Comparison of ENCODE assay signal across 1 cellular context in the genomic region with DNA sequence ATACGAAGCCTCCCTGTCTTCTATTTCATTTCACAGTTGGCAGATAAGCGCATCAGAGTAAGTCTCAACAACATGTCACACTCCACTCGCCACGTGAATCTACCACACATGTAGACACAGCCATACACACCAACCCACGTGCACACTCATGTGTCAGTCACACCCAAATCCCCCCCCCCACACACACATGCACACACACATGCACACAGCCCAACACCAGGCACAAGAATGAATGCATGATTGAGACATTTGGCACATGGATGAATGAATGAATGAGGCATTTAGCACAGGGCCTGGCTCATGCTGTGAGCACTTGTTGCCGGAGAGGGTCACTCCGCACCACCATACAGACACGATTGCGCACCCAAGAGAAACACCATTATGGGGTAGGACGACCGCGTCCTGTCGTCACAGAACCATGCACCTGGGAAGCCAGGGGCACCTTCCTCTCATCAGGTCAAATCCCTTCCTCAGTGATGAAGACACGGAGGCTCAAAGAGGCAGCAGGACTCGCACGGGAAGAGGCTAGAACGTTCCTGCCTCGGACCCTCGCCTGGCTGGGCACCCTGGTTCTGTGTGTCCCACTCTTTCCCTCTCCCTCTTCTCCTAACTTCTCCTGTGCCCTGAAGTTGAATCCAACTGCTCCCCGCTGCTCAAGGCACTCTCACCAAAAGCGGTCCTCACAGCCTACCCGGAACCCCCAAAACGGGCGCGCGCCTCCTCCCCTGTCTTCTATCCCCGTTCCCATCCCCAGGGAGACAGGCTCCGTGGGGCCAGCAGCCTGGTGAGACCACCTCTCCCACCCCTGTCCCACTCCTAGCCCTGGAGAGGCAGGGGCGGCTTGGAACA.
TF ChIP-seq lines count a peak whose summit lies in the region.

No MANE protein-coding gene starts in this region.

TF ChIP-seq in endothelial cell of umbilical vein, 7 proteins besides CTCF, POLR2A, EP300 and RAD21:
- TF ChIP-seq, protein P1, sequence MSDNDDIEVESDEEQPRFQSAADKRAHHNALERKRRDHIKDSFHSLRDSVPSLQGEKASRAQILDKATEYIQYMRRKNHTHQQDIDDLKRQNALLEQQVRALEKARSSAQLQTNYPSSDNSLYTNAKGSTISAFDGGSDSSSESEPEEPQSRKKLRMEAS (IDR thresholded peaks at IDR 0.05; ENCODE audit: insufficient read depth, insufficient read length): peak; percentile 30
- TF ChIP-seq POLR2AphosphoS5 (IDR thresholded peaks at IDR 0.05; ENCODE audit: insufficient read depth, low read depth, low read length) (no peak), EZH2 (IDR thresholded peaks at IDR 0.05; ENCODE audit: borderline replicate concordance, low read depth, low read length, severe bottlenecking) (peak; percentile 68)
